ENCODE assay signal across 25 cellular contexts in the genomic region with DNA sequence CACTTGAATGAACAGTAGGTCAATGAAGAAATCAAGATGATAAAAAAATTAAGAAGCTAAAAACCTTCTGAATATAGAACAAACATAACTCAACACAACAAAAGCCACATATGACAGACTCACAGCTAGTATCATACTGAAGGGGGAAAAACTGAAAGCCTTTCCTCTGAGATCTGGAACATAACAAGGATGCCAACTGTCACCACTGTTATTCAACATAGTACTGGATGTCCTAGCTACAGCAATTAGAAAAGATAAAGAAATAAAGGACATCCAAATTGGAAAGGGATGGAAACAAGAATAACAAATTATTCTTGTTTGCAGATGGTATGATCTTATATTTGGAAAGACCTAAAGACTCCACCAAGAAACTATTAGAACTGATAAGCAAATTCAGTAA.
"Had no signal": no experiment of that assay in that cellular context is flagged by ENCODE, and none has a peak within 500 bp of the region (broad histone marks: within the 10 kb centered on the region; RNA-seq: fewer than 3 reads in every experiment).

No MANE protein-coding gene starts in this region.

- H3K36me3 ChIP-seq: MG63, SJSA1 had no signal

- H3K9me3 ChIP-seq: MG63, SJSA1 had no signal

- H3K4me3 ChIP-seq: MG63, SJSA1, SK-N-MC had no signal

- H3K4me1 ChIP-seq: SJSA1 had no signal

- DNase-seq: IMR-90, Karpas-422, KG1, MG63, NCI-H1092, NCI-H1105 treated with DMSO at 0.1 percent for 48 hours, NCI-H1417 treated with DMSO at 0.1 percent for 48 hours, NCI-H146, NCI-H1694 treated with DMSO at 0.1 percent for 48 hours, NCI-H1930, NCI-H2081, NCI-H2107, NCI-H2227 treated with DMSO at 0.1 percent for 48 hours, NCI-H446, NCI-H510A, NCI-H524 treated with DMSO at 0.1 percent for 48 hours, NCI-H69, NCI-H774, PC-3, SIG-M5 had no signal

- ATAC-seq: HepG2, Panc1, PC-3 had no signal

- H3K27ac ChIP-seq: RWPE1, SJSA1, SK-N-MC had no signal

- FAIRE-seq: HepG2 had no signal
